In the genomic region with DNA sequence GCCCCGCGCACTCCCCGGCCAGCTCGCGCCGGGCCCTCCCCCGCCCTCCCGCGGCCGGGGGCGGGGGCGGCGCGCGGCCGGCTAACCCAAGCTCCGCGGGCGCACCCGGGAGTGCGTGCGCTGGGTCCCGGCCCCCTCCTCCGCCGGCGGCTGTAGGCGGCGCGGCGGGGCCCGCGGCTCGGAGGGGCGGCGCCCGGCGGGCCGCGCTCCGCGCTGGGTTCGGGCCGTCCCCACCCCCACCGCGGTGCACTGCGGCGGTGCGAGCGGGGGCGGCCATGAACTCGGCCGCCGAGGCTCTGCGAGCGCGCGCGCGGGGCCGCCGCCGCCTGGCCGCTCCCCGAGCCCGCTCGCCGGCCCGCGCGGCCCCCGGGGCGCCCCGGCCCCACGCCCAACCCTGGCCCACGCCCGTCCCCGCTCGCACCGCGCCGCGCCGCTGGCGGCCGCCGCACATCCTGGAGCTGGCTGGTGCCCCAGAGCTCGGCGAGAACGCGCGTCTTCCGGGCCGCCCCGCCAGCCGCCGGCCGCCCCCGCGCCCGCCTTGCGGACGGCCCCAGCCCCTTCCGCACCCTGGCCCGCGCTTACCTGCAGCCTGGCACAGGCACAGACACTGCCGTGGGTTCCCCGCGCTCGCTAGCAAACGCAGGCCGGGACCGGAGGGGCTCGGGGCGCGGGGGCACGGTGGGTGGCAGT, we compare ENCODE assay signal across 8 cellular contexts. TPM values are rescaled to one million over a fixed set of nuclear protein-coding genes. Genes with fewer than 3 reads are reported as not detected.
DNase-seq lines count a peak whose midpoint lies in the region; ATAC-seq and TF ChIP-seq lines count a peak whose summit lies in the region.

A gene with protein sequence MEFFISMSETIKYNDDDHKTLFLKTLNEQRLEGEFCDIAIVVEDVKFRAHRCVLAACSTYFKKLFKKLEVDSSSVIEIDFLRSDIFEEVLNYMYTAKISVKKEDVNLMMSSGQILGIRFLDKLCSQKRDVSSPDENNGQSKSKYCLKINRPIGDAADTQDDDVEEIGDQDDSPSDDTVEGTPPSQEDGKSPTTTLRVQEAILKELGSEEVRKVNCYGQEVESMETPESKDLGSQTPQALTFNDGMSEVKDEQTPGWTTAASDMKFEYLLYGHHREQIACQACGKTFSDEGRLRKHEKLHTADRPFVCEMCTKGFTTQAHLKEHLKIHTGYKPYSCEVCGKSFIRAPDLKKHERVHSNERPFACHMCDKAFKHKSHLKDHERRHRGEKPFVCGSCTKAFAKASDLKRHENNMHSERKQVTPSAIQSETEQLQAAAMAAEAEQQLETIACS (minus strand): TSS at position 496 of the 690 bp plus-strand sequence. CDS start 2,480 bp downstream, outside the sequence.

- peaks cover 6% of the 10 kb centered on the region; the same call in 1 of the 2 replicates for H3K36me3 ChIP-seq in MG63

- H3K27me3 ChIP-seq in MG63, result 0 out of 2 replicates have a peak, but pooled peaks cover 6% of the 10 kb centered on the region

- DNase-seq in GM12864 (ENCODE audit: low read depth) (no peak), H4 (ENCODE audit: low spot score) (peak; percentile 31), MG63 (peak; percentile 60), islet precursor cell (peak; percentile 81)
- peak; percentile 41 for DNase-seq in activated CD4-positive, CD25-positive, alpha-beta regulatory T cell treated with anti-CD3 and anti-CD28 coated beads, Interleukin-2, amount 50 U/mL, for 16 hours (ENCODE audit: low read depth, low spot score)
- peak; percentile 76 for DNase-seq in central memory CD4-positive, alpha-beta T cell
- peak; percentile 25 to 48 (median 28) for DNase-seq in stimulated activated CD4-positive, alpha-beta T cell treated with anti-CD3 and anti-CD28 coated beads, Interleukin-12 subunit alpha, Interleukin-12 subunit beta, amount 100 ng/mL, for 48 hours (ENCODE audit: low read depth in 2 of 3, low spot score in 1 of 3)

- TF ChIP-seq CTCF in GM12864 (IDR thresholded peaks at IDR 0.05; ENCODE audit: low read depth, low read length, missing control alignments), result no peak

- H3K4me3 ChIP-seq in GM12864 (ENCODE audit: low read depth, low read length) (peak within 1 kb of the TSS; percentile 95), MG63 (peak within 1 kb of the TSS; percentile 60)

- H3K9me3 ChIP-seq in MG63, result no peaks in the 10 kb centered on the region

- ATAC-seq in HG03378 (IDR thresholded peaks at IDR 0.05; ENCODE audit: unreplicated experiment), result no peak

RNA-seq across cellular contexts. Expression of the gene that starts here (rescaled TPM):
- total RNA-seq in H4 (2014; rRNA removed; shearing (Covaris generic)), result 17.6 and 18.0 TPM in 2 replicates
- total RNA-seq in MG63 (2014; rRNA removed; shearing (Covaris generic); ENCODE audit: low replicate concordance), result 6.1 and 9.5 TPM in 2 replicates
